18 cellular contexts compared by ENCODE assay signal in the genomic region with DNA sequence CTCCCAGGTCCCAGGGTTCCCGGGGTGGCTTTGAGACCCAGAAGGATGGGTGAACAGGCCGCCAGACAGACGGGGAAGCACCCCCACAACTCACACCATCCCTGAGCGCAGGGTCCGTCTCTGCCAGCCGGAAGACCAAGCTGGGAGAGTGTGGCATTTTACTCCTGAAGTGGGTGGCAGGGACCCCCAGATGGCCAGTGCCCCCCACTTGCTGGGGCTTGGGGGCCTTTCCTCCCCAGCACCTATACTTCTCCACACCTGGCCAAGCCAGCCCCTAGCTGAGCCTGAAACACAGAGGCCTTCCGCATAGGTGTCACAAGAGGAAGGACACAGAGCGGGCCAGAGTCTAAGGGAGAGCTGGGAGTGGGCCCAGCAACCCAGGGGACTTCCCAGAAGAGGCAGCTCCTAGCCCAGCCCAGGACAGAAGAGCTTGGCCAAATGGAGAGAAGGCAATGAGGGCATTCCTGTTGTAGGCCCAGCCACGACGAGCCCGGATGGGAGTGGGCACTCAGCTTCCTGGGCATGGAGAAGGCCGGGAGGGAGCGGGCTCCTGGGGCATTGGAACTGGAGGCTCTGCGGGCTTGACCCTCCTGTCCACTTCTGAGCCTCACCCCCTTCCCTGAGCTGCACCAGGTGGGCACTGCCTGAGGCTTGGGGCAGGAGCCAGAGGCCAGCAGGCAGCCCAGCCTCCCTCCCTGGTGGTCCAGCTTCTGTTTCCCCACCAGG. TPM values are rescaled to one million over a fixed set of nuclear protein-coding genes. Genes with fewer than 3 reads are reported as not detected.
DNase-seq lines count a peak whose midpoint lies in the region; ATAC-seq, FAIRE-seq and TF ChIP-seq lines count a peak whose summit lies in the region.
"Had no signal": no experiment of that assay in that cellular context is flagged by ENCODE, and none has a peak within 500 bp of the region (broad histone marks: within the 10 kb centered on the region; RNA-seq: fewer than 3 reads in every experiment).

No MANE protein-coding gene starts in this region.

- no peaks in the 10 kb centered on the region for H3K79me2 ChIP-seq in HepG2 (ENCODE audit: insufficient read depth, low read length)

- ATAC-seq in right lobe of liver (no peak), HepG2 (no peak), gastroesophageal sphincter (no peak)
- ATAC-seq in activated naive CD8-positive, alpha-beta T cell treated with anti-CD3 and anti-CD28 coated beads, Interleukin-2, amount 50 U/mL, for 24 hours: no peak
- ATAC-seq in activated CD8-positive, alpha-beta T cell treated with anti-CD3 and anti-CD28 coated beads for 36 hours: no peak

- peak overlapping the region; percentile 93 for H3K27ac Mint-ChIP-seq in osteocyte (ENCODE audit: unreplicated experiment)
- H3K27ac Mint-ChIP-seq in activated naive CD8-positive, alpha-beta T cell treated with anti-CD3 and anti-CD28 coated beads, Interleukin-2, amount 50 U/mL, for 24 hours: no peak overlapping the region
- no peak overlapping the region for H3K27ac Mint-ChIP-seq in activated CD8-positive, alpha-beta T cell treated with anti-CD3 and anti-CD28 coated beads for 36 hours
- H3K27ac Mint-ChIP-seq: neural progenitor cell; stimulated activated memory B cell treated with anti-CD40 and anti-IgM and Interleukin-4, amounts not matched to agents 10 μg/mL and 1 μg/mL and 100 μg/mL, for 72 hours had no signal

- no peaks in the 10 kb centered on the region for H3K36me3 Mint-ChIP-seq in osteocyte (ENCODE audit: unreplicated experiment)
- no peaks in the 10 kb centered on the region for H3K36me3 Mint-ChIP-seq in activated naive CD8-positive, alpha-beta T cell treated with anti-CD3 and anti-CD28 coated beads, Interleukin-2, amount 50 U/mL, for 24 hours (ENCODE audit: low read depth)
- H3K36me3 Mint-ChIP-seq in activated CD8-positive, alpha-beta T cell treated with anti-CD3 and anti-CD28 coated beads for 36 hours (ENCODE audit: low read depth): no peaks in the 10 kb centered on the region
- H3K36me3 Mint-ChIP-seq: neural progenitor cell had no signal

- H3K4me3 Mint-ChIP-seq in osteocyte (ENCODE audit: unreplicated experiment): no peak overlapping the region
- no peak overlapping the region for H3K4me3 Mint-ChIP-seq in activated naive CD8-positive, alpha-beta T cell treated with anti-CD3 and anti-CD28 coated beads, Interleukin-2, amount 50 U/mL, for 24 hours
- H3K4me3 Mint-ChIP-seq in activated CD8-positive, alpha-beta T cell treated with anti-CD3 and anti-CD28 coated beads for 36 hours: no peak overlapping the region
- H3K4me3 Mint-ChIP-seq: neural progenitor cell; stimulated activated memory B cell treated with anti-CD40 and anti-IgM and Interleukin-4, amounts not matched to agents 10 μg/mL and 1 μg/mL and 100 μg/mL, for 72 hours had no signal

- H3K9me3 ChIP-seq in right lobe of liver (no peaks in the 10 kb centered on the region), HepG2 (ENCODE audit: low read length) (no peaks in the 10 kb centered on the region), gastroesophageal sphincter (no peaks in the 10 kb centered on the region)

- H3K4me2 ChIP-seq in HepG2 (ENCODE audit: low read depth, low read length): no peak overlapping the region
- H3K4me2 ChIP-seq: neural progenitor cell had no signal

- H4K20me1 ChIP-seq in HepG2 (ENCODE audit: insufficient read depth, low read length): no peaks in the 10 kb centered on the region

- H2AFZ ChIP-seq in HepG2 (ENCODE audit: low read length): no peak overlapping the region
- H2AFZ ChIP-seq: neural progenitor cell had no signal

- no peak for TF ChIP-seq CTCF in right lobe of liver (IDR thresholded peaks at IDR 0.05)
- no peak for TF ChIP-seq CTCF in HepG2 (CRISPR knock-in tag; IDR thresholded peaks at IDR 0.05)
- no peak for TF ChIP-seq CTCF in gastroesophageal sphincter (IDR thresholded peaks at IDR 0.05)
- no peak for TF ChIP-seq CTCF in osteocyte (IDR thresholded peaks at IDR 0.05)
- TF ChIP-seq CTCF in activated CD8-positive, alpha-beta T cell treated with anti-CD3 and anti-CD28 coated beads for 36 hours (IDR thresholded peaks at IDR 0.05): no peak

- intact Hi-C loops in right lobe of liver (cut with DNase I) (loop anchor here (5.0 kb wide), 1 partner anchor 67 kb away; no protein-coding TSS in a partner anchor), HepG2 (cut with micrococcal nuclease; ENCODE audit: unreplicated experiment) (loop anchor here (5.0 kb wide), 1 partner anchor 47 kb away; the partner anchor contains the start of gene CDCA4)
- intact Hi-C loops in activated CD8-positive, alpha-beta T cell treated with anti-CD3 and anti-CD28 coated beads for 36 hours (cut with micrococcal nuclease): no loop called here

- H3K36me3 ChIP-seq in right lobe of liver (no peaks in the 10 kb centered on the region), HepG2 (replicated peaks in 1 of 2; ENCODE audit: control insufficient read depth in 1 of 2, insufficient read depth in 2 of 2, low read length in 2 of 2) (no peaks in the 10 kb centered on the region), gastroesophageal sphincter (no peaks in the 10 kb centered on the region)
- H3K36me3 ChIP-seq: neural progenitor cell had no signal

- H3K27me3 ChIP-seq in right lobe of liver: no peaks in the 10 kb centered on the region
- H3K27me3 ChIP-seq in HepG2 (ENCODE audit: control insufficient read depth in 1 of 2, insufficient read depth in 2 of 2, low read length in 2 of 2): peaks cover 14 to 82% of the 10 kb centered on the region in 2 experiments
- no peaks in the 10 kb centered on the region for H3K27me3 ChIP-seq in gastroesophageal sphincter

- in situ Hi-C loops in HepG2 (cut with HindIII; ENCODE audit: extremely low pct_ligation_motif_present, low pct_unique_long_range_greater_than_20kb): loop anchor here (5.0 kb wide), 1 partner anchor 72 kb away; no protein-coding TSS in a partner anchor

- peaks cover 76% of the 10 kb centered on the region for H3K4me1 Mint-ChIP-seq in osteocyte (ENCODE audit: unreplicated experiment)
- H3K4me1 Mint-ChIP-seq in activated naive CD8-positive, alpha-beta T cell treated with anti-CD3 and anti-CD28 coated beads, Interleukin-2, amount 50 U/mL, for 24 hours: peaks cover 11% of the 10 kb centered on the region
- H3K4me1 Mint-ChIP-seq in activated CD8-positive, alpha-beta T cell treated with anti-CD3 and anti-CD28 coated beads for 36 hours (ENCODE audit: low read depth): peaks cover 11% of the 10 kb centered on the region

- FAIRE-seq in HepG2 (lab: Jason Lieb, UNC) (no peak), frontal cortex (lab: Jason Lieb, UNC) (no peak)
- FAIRE-seq: GM12878 had no signal

- DNase-seq in right lobe of liver (peak; percentile 18 to 46 (median 35)), HepG2 (ENCODE audit: low spot score) (no peak), osteocyte (ENCODE audit: extremely low spot score, unreplicated experiment) (no peak), frontal cortex (ENCODE audit: low spot score in 2 of 2) (no peak), kidney glomerular epithelial cell (lab: John Stamatoyannopoulos, UW) (no peak)
- no peak for DNase-seq in activated naive CD8-positive, alpha-beta T cell treated with anti-CD3 and anti-CD28 coated beads, Interleukin-2, amount 50 U/mL, for 24 hours
- no peak for DNase-seq in activated CD8-positive, alpha-beta T cell treated with anti-CD3 and anti-CD28 coated beads for 36 hours
- DNase-seq: ACHN, amniotic stem cell, cortex of kidney, KG1, NCI-H1417 treated with DMSO at 0.1 percent for 48 hours, NCI-H345 had no signal

- 60% methylated on average over 1 of the region's 14 CpGs for WGBS in right lobe of liver (ENCODE audit: insufficient coverage, low coverage, low lambda C conversion rate, missing lambda C conversion rate)
- 17% methylated on average over 1 of the region's 14 CpGs for WGBS in HepG2 (ENCODE audit: low lambda C conversion rate)
- WGBS in gastroesophageal sphincter (ENCODE audit: low coverage in 1 of 2), 2 donors: 93% methylated on average over 3 of the region's 14 CpGs; no CpG with 5 or more reads in 1 of the 2 donors

- H3K4me1 ChIP-seq in right lobe of liver (peaks cover 0 to 23% (median 1%) of the 10 kb centered on the region in 4 donors), HepG2 (ENCODE audit: insufficient read depth, low read length) (peaks cover 45% of the 10 kb centered on the region), gastroesophageal sphincter (peaks cover 13 to 99% (median 77%) of the 10 kb centered on the region in 3 donors)

- H3K4me3 ChIP-seq in right lobe of liver: no peak overlapping the region
- H3K4me3 ChIP-seq in HepG2 (replicated peaks in 1 of 3; ENCODE audit: insufficient read depth in 1 of 3, low read depth in 2 of 3, low read length in 3 of 3): no peak overlapping the region
- H3K4me3 ChIP-seq in gastroesophageal sphincter: no peak overlapping the region
- H3K4me3 ChIP-seq: GM12878, lung, neural progenitor cell had no signal

- H3K27ac ChIP-seq in right lobe of liver (no peak overlapping the region), HepG2 (ENCODE audit: extremely low read length, insufficient read depth, low read length) (no peak overlapping the region), gastroesophageal sphincter (peak overlapping the region; percentile 90 to 98 (median 95))
- H3K27ac ChIP-seq: neural progenitor cell had no signal

- no peak for TF ChIP-seq POLR2A in right lobe of liver (IDR thresholded peaks at IDR 0.05)
- TF ChIP-seq POLR2A in HepG2 (IDR thresholded peaks at IDR 0.05; ENCODE audit: insufficient read depth in 1 of 2, low read depth in 2 of 2, low read length in 2 of 2): no peak
- no peak for TF ChIP-seq POLR2A in gastroesophageal sphincter (IDR thresholded peaks at IDR 0.05)

- BruUV-seq in HepG2 (replicated peaks; lab: Mats Ljungman, UMichigan): no TSS peak

- H3K27me3 Mint-ChIP-seq in osteocyte (ENCODE audit: unreplicated experiment): no peaks in the 10 kb centered on the region
- peaks cover 22% of the 10 kb centered on the region for H3K27me3 Mint-ChIP-seq in activated naive CD8-positive, alpha-beta T cell treated with anti-CD3 and anti-CD28 coated beads, Interleukin-2, amount 50 U/mL, for 24 hours
- peaks cover 26% of the 10 kb centered on the region for H3K27me3 Mint-ChIP-seq in activated CD8-positive, alpha-beta T cell treated with anti-CD3 and anti-CD28 coated beads for 36 hours

- H3K9ac ChIP-seq in HepG2 (ENCODE audit: insufficient read depth, low read depth, low read length): no peak overlapping the region
- H3K9ac ChIP-seq: neural progenitor cell had no signal

- no peak for TF ChIP-seq RAD21 in HepG2 (CRISPR knock-in tag; IDR thresholded peaks at IDR 0.05)

- POLR2A ChIA-PET in HepG2 (lab: Yijun Ruan, JAX): interaction anchor here (1.7 kb wide), 1 partner anchor 46 kb away, joined by 5 read pairs; the partner anchor contains the start of gene CDCA4
- POLR2A ChIA-PET in activated CD8-positive, alpha-beta T cell treated with anti-CD3 and anti-CD28 coated beads for 36 hours (lab: Charles Lee): interaction anchor here (1.3 kb wide), 1 partner anchor 73 kb away, joined by 3 read pairs; no protein-coding TSS in a partner anchor

- CTCF ChIA-PET in HepG2 (lab: Yijun Ruan, JAX; ENCODE audit: low intra/inter-chr PET ratio, low total read pairs): interaction anchor here (6.7 kb wide), 1 partner anchor 70 kb away, joined by 146 read pairs; no protein-coding TSS in a partner anchor
- CTCF ChIA-PET in activated CD8-positive, alpha-beta T cell treated with anti-CD3 and anti-CD28 coated beads for 36 hours (lab: Charles Lee): interaction anchor here (0.7 to 4.7 kb wide), 21 partner anchors 10 to 377 kb away, joined by 3 to 87 read pairs (median 4); partner anchors contain the start of genes CDCA4, CLBA1 and JAG2

- TF ChIP-seq EP300 in HepG2 (IDR thresholded peaks at IDR 0.05; ENCODE audit: low read depth in 2 of 2, low read length in 2 of 2) (no peak), HepG2 (CRISPR knock-in tag; IDR thresholded peaks at IDR 0.05; ENCODE audit: borderline replicate concordance) (no peak), gastroesophageal sphincter (IDR thresholded peaks at IDR 0.05) (no peak)

- H3K9me3 Mint-ChIP-seq in osteocyte (ENCODE audit: unreplicated experiment): no peaks in the 10 kb centered on the region
- no peaks in the 10 kb centered on the region for H3K9me3 Mint-ChIP-seq in activated naive CD8-positive, alpha-beta T cell treated with anti-CD3 and anti-CD28 coated beads, Interleukin-2, amount 50 U/mL, for 24 hours
- H3K9me3 Mint-ChIP-seq in activated CD8-positive, alpha-beta T cell treated with anti-CD3 and anti-CD28 coated beads for 36 hours: no peaks in the 10 kb centered on the region
- H3K9me3 Mint-ChIP-seq: neural progenitor cell; stimulated activated memory B cell treated with anti-CD40 and anti-IgM and Interleukin-4, amounts not matched to agents 10 μg/mL and 1 μg/mL and 100 μg/mL, for 72 hours had no signal

RNA-seq across cellular contexts. Expression of gene AHNAK2, which starts 3.3 kb away (rescaled TPM):
- total RNA-seq in right lobe of liver (10 to 100 TPM in 1 of 6 experiments, 1 to 10 TPM in 5; 2.1 to 12.2 (median 4.6) TPM), HepG2 (2016; rRNA removed; fragmentation: Illumina TruSeq; extraction: Trizol) (0.15 and 0.18 TPM in 2 replicates), gastroesophageal sphincter (100 to 1,000 TPM; 105 to 529 (median 239) TPM), osteocyte (145 and 183 TPM in 2 replicates), frontal cortex (20.0 TPM)
- not detected in 2 replicates for total RNA-seq in HepG2 (2016; cell fraction: cytosol; rRNA removed; fragmentation: Illumina TruSeq; extraction: Trizol; ENCODE audit: low read depth)
- total RNA-seq in HepG2 (2016; cell fraction: insoluble cytoplasmic fraction; rRNA removed; fragmentation: Illumina TruSeq; extraction: Trizol): 0.10 and 0.11 TPM in 2 replicates
- 0.06 and 0.07 TPM in 2 replicates for total RNA-seq in HepG2 (2016; cell fraction: membrane; rRNA removed; fragmentation: Illumina TruSeq; extraction: Trizol)
- total RNA-seq in HepG2 (2016; cell fraction: nucleus; rRNA removed; fragmentation: Illumina TruSeq; extraction: Trizol): 0.53 and 0.68 TPM in 2 replicates
- polyA plus RNA-seq in HepG2 (2011; rRNA removed): 0.10 and 0.11 TPM in 2 replicates
- 0.08 and 0.09 TPM in 2 replicates for polyA plus RNA-seq in HepG2 (2011; cell fraction: cytosol; rRNA removed)
- polyA plus RNA-seq in HepG2 (2011; cell fraction: nucleus; rRNA removed): 0.28 and 0.37 TPM in 2 replicates
- polyA plus RNA-seq in HepG2 (2012): 0.04 TPM in 2 replicates
- not detected in 2 replicates for polyA plus RNA-seq in HepG2 (2016; cell fraction: cytosol; fragmentation: Illumina TruSeq; extraction: Trizol; ENCODE audit: low read depth)
- polyA plus RNA-seq in HepG2 (2016; cell fraction: insoluble cytoplasmic fraction; fragmentation: Illumina TruSeq; extraction: Trizol; ENCODE audit: low read depth): 0.07 and 0.11 TPM in 2 replicates
- polyA plus RNA-seq in HepG2 (2016; cell fraction: membrane; fragmentation: Illumina TruSeq; extraction: Trizol; ENCODE audit: low read depth): not detected in 2 replicates
- 0.57 and 0.65 TPM in 2 replicates for polyA plus RNA-seq in HepG2 (2016; cell fraction: nucleus; fragmentation: Illumina TruSeq; extraction: Trizol; ENCODE audit: insufficient read depth, low read depth)
- 0.34 and 31.9 TPM in 2 replicates for polyA minus RNA-seq in HepG2 (2011; rRNA and poly(A)+ RNA removed; ENCODE audit: low replicate concordance)
- 0.30 and 0.35 TPM in 2 replicates for polyA minus RNA-seq in HepG2 (2011; cell fraction: cytosol; rRNA and poly(A)+ RNA removed)
- polyA minus RNA-seq in HepG2 (2011; cell fraction: nucleus; rRNA and poly(A)+ RNA removed): 0.39 and 0.62 TPM in 2 replicates
- total RNA-seq in activated CD8-positive, alpha-beta T cell treated with anti-CD3 and anti-CD28 coated beads for 36 hours: under 1 TPM in 1 of 2 experiments, not detected in 1; 0.02 TPM

RNA-seq across cellular contexts. Expression of gene CLBA1, which starts 10.8 kb away (rescaled TPM):
- total RNA-seq in right lobe of liver: 1 to 10 TPM; 1.5 to 3.3 (median 2.5) TPM
- total RNA-seq in HepG2 (2016; rRNA removed; fragmentation: Illumina TruSeq; extraction: Trizol): 1.4 and 1.5 TPM in 2 replicates
- total RNA-seq in HepG2 (2016; cell fraction: cytosol; rRNA removed; fragmentation: Illumina TruSeq; extraction: Trizol; ENCODE audit: low read depth): 0.44 and 0.71 TPM in 2 replicates
- 1.4 and 1.7 TPM in 2 replicates for total RNA-seq in HepG2 (2016; cell fraction: insoluble cytoplasmic fraction; rRNA removed; fragmentation: Illumina TruSeq; extraction: Trizol)
- 0.99 and 1.0 TPM in 2 replicates for total RNA-seq in HepG2 (2016; cell fraction: membrane; rRNA removed; fragmentation: Illumina TruSeq; extraction: Trizol)
- 1.7 and 2.1 TPM in 2 replicates for total RNA-seq in HepG2 (2016; cell fraction: nucleus; rRNA removed; fragmentation: Illumina TruSeq; extraction: Trizol)
- polyA plus RNA-seq in HepG2 (2011; rRNA removed): 1.2 and 1.3 TPM in 2 replicates
- 0.75 and 0.95 TPM in 2 replicates for polyA plus RNA-seq in HepG2 (2011; cell fraction: cytosol; rRNA removed)
- polyA plus RNA-seq in HepG2 (2011; cell fraction: nucleus; rRNA removed): 2.8 and 3.0 TPM in 2 replicates
- polyA plus RNA-seq in HepG2 (2012): 0.49 and 0.51 TPM in 2 replicates
- polyA plus RNA-seq in HepG2 (2016; cell fraction: cytosol; fragmentation: Illumina TruSeq; extraction: Trizol; ENCODE audit: low read depth): 0.28 and 0.33 TPM in 2 replicates
- polyA plus RNA-seq in HepG2 (2016; cell fraction: insoluble cytoplasmic fraction; fragmentation: Illumina TruSeq; extraction: Trizol; ENCODE audit: low read depth): 1.3 and 1.7 TPM in 2 replicates
- 0.65 and 0.66 TPM in 2 replicates for polyA plus RNA-seq in HepG2 (2016; cell fraction: membrane; fragmentation: Illumina TruSeq; extraction: Trizol; ENCODE audit: low read depth)
- 1.8 and 3.1 TPM in 2 replicates for polyA plus RNA-seq in HepG2 (2016; cell fraction: nucleus; fragmentation: Illumina TruSeq; extraction: Trizol; ENCODE audit: insufficient read depth, low read depth)
- polyA minus RNA-seq in HepG2 (2011; rRNA and poly(A)+ RNA removed; ENCODE audit: low replicate concordance): 0.44 and 7.1 TPM in 2 replicates
- 1.1 TPM in 1 of 2 replicates, not detected in the other for polyA minus RNA-seq in HepG2 (2011; cell fraction: cytosol; rRNA and poly(A)+ RNA removed)
- polyA minus RNA-seq in HepG2 (2011; cell fraction: nucleus; rRNA and poly(A)+ RNA removed): 0.90 and 1.1 TPM in 2 replicates
- 1 to 10 TPM; 2.4 to 8.8 (median 5.8) TPM for total RNA-seq in gastroesophageal sphincter
- 7.5 and 7.7 TPM in 2 replicates for total RNA-seq in osteocyte
- 13.0 TPM for total RNA-seq in frontal cortex
- under 1 TPM; 0.47 to 0.67 TPM for total RNA-seq in activated CD8-positive, alpha-beta T cell treated with anti-CD3 and anti-CD28 coated beads for 36 hours

RNA-seq across cellular contexts. Expression of gene CDCA4, which starts 46.1 kb away (rescaled TPM):
- total RNA-seq in right lobe of liver (1 to 10 TPM in 5 of 6 experiments, under 1 TPM in 1; 0.90 to 3.5 (median 1.7) TPM), HepG2 (2016; rRNA removed; fragmentation: Illumina TruSeq; extraction: Trizol) (42.1 and 43.1 TPM in 2 replicates), gastroesophageal sphincter (1 to 10 TPM; 5.8 to 7.8 (median 6.2) TPM), osteocyte (14.6 and 17.4 TPM in 2 replicates), frontal cortex (11.0 TPM)
- total RNA-seq in HepG2 (2016; cell fraction: cytosol; rRNA removed; fragmentation: Illumina TruSeq; extraction: Trizol; ENCODE audit: low read depth): 9.0 and 12.4 TPM in 2 replicates
- 41.3 and 41.8 TPM in 2 replicates for total RNA-seq in HepG2 (2016; cell fraction: insoluble cytoplasmic fraction; rRNA removed; fragmentation: Illumina TruSeq; extraction: Trizol)
- 34.3 and 35.7 TPM in 2 replicates for total RNA-seq in HepG2 (2016; cell fraction: membrane; rRNA removed; fragmentation: Illumina TruSeq; extraction: Trizol)
- 19.4 and 21.5 TPM in 2 replicates for total RNA-seq in HepG2 (2016; cell fraction: nucleus; rRNA removed; fragmentation: Illumina TruSeq; extraction: Trizol)
- 17.7 and 19.7 TPM in 2 replicates for polyA plus RNA-seq in HepG2 (2011; rRNA removed)
- 13.7 and 20.7 TPM in 2 replicates for polyA plus RNA-seq in HepG2 (2011; cell fraction: cytosol; rRNA removed)
- 8.9 and 10.9 TPM in 2 replicates for polyA plus RNA-seq in HepG2 (2011; cell fraction: nucleus; rRNA removed)
- 11.9 and 18.4 TPM in 2 replicates for polyA plus RNA-seq in HepG2 (2012)
- 7.6 and 8.1 TPM in 2 replicates for polyA plus RNA-seq in HepG2 (2016; cell fraction: cytosol; fragmentation: Illumina TruSeq; extraction: Trizol; ENCODE audit: low read depth)
- polyA plus RNA-seq in HepG2 (2016; cell fraction: insoluble cytoplasmic fraction; fragmentation: Illumina TruSeq; extraction: Trizol; ENCODE audit: low read depth): 44.8 and 50.0 TPM in 2 replicates
- 24.5 and 25.1 TPM in 2 replicates for polyA plus RNA-seq in HepG2 (2016; cell fraction: membrane; fragmentation: Illumina TruSeq; extraction: Trizol; ENCODE audit: low read depth)
- polyA plus RNA-seq in HepG2 (2016; cell fraction: nucleus; fragmentation: Illumina TruSeq; extraction: Trizol; ENCODE audit: insufficient read depth, low read depth): 33.7 and 34.8 TPM in 2 replicates
- 30.0 and 31.4 TPM in 2 replicates for polyA minus RNA-seq in HepG2 (2011; rRNA and poly(A)+ RNA removed; ENCODE audit: low replicate concordance)
- polyA minus RNA-seq in HepG2 (2011; cell fraction: cytosol; rRNA and poly(A)+ RNA removed): 11.2 and 15.5 TPM in 2 replicates
- polyA minus RNA-seq in HepG2 (2011; cell fraction: nucleus; rRNA and poly(A)+ RNA removed): 6.6 and 8.0 TPM in 2 replicates
- 10 to 100 TPM; 59.4 to 63.5 TPM for total RNA-seq in activated CD8-positive, alpha-beta T cell treated with anti-CD3 and anti-CD28 coated beads for 36 hours

RNA-seq across cellular contexts. Expression of gene PLD4, which starts 50.1 kb away (rescaled TPM):
- total RNA-seq in right lobe of liver: under 1 TPM in 4 of 6 experiments, not detected in 2; 0.12 to 0.49 (median 0.33) TPM
- total RNA-seq in HepG2 (2016; rRNA removed; fragmentation: Illumina TruSeq; extraction: Trizol): not detected in 2 replicates
- total RNA-seq in HepG2 (2016; cell fraction: cytosol; rRNA removed; fragmentation: Illumina TruSeq; extraction: Trizol; ENCODE audit: low read depth): not detected in 2 replicates
- total RNA-seq in HepG2 (2016; cell fraction: insoluble cytoplasmic fraction; rRNA removed; fragmentation: Illumina TruSeq; extraction: Trizol): not detected in 2 replicates
- total RNA-seq in HepG2 (2016; cell fraction: membrane; rRNA removed; fragmentation: Illumina TruSeq; extraction: Trizol): not detected in 2 replicates
- total RNA-seq in HepG2 (2016; cell fraction: nucleus; rRNA removed; fragmentation: Illumina TruSeq; extraction: Trizol): not detected in 2 replicates
- polyA plus RNA-seq in HepG2 (2011; rRNA removed): not detected in 2 replicates
- not detected in 2 replicates for polyA plus RNA-seq in HepG2 (2011; cell fraction: cytosol; rRNA removed)
- not detected in 2 replicates for polyA plus RNA-seq in HepG2 (2011; cell fraction: nucleus; rRNA removed)
- not detected in 2 replicates for polyA plus RNA-seq in HepG2 (2012)
- not detected in 2 replicates for polyA plus RNA-seq in HepG2 (2016; cell fraction: cytosol; fragmentation: Illumina TruSeq; extraction: Trizol; ENCODE audit: low read depth)
- polyA plus RNA-seq in HepG2 (2016; cell fraction: insoluble cytoplasmic fraction; fragmentation: Illumina TruSeq; extraction: Trizol; ENCODE audit: low read depth): not detected in 2 replicates
- polyA plus RNA-seq in HepG2 (2016; cell fraction: membrane; fragmentation: Illumina TruSeq; extraction: Trizol; ENCODE audit: low read depth): not detected in 2 replicates
- polyA plus RNA-seq in HepG2 (2016; cell fraction: nucleus; fragmentation: Illumina TruSeq; extraction: Trizol; ENCODE audit: insufficient read depth, low read depth): not detected in 2 replicates
- 0.02 TPM in 1 of 2 replicates, not detected in the other for polyA minus RNA-seq in HepG2 (2011; rRNA and poly(A)+ RNA removed; ENCODE audit: low replicate concordance)
- not detected in 2 replicates for polyA minus RNA-seq in HepG2 (2011; cell fraction: cytosol; rRNA and poly(A)+ RNA removed)
- not detected in 2 replicates for polyA minus RNA-seq in HepG2 (2011; cell fraction: nucleus; rRNA and poly(A)+ RNA removed)
- under 1 TPM in 3 of 4 donors, not detected in 1; under 0.01 to 0.42 (median 0.31) TPM for total RNA-seq in gastroesophageal sphincter
- total RNA-seq in osteocyte: 0.05 and 0.18 TPM in 2 replicates
- 3.7 TPM for total RNA-seq in frontal cortex
- total RNA-seq in activated CD8-positive, alpha-beta T cell treated with anti-CD3 and anti-CD28 coated beads for 36 hours: not detected

Comparison
In these comparisons a context has a peak if more than half of its experiments do, and no peak if none do; other contexts are left out.
1. DNase-seq: peak in right lobe of liver (3 of 3); none in HepG2 (single experiment), osteocyte (single experiment), frontal cortex (0 of 2), activated naive CD8-positive, alpha-beta T cell treated with anti-CD3 and anti-CD28 coated beads, Interleukin-2, amount 50 U/mL, for 24 hours (single experiment), activated CD8-positive, alpha-beta T cell treated with anti-CD3 and anti-CD28 coated beads for 36 hours (single experiment) and kidney glomerular epithelial cell (single experiment).
2. H3K27ac ChIP-seq: peak in gastroesophageal sphincter (4 of 4); none in right lobe of liver (0 of 3) and HepG2 (single experiment).